ENCODE assay signal across 1 cellular context in the genomic region with DNA sequence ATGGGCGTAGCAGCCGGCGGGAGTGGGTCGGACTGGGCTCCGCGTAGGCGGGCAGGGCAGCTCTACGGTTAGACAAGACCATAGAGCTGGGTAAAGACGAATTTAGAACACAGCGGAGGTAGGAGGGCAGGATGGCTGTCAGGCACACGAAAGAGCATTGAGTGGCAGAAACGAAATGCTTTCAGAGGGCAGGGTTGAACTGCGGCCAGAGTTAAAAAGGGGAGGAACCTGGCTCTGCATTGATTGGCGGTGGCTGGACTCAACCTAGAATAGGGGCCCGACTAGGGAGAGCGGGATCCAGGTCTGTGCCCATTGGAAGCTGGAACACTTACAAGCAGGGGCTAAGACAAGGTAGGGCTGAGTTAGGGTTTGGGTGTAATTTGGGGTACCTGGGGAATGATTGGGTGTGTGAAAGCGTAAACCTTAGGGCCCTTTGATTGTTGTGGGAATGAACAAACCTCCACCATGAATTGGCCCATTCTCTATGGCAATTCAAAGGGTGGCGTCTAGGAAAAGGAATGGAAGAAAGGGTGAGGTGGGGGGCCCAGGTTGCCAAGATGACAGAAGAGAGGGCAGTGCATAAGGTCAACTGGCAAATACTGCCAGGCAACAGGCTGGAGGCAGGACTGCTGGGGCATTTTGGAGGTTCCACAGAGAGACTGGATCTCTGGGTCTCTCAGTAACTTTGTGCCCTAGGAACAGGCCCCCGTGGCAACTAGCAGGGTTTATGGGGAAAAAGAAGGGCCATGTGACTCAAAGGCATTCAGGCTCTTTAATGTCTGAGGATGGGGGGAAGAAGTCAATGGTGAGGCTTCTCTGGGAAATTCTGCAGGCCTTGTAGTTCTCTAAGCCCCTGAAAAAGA.
TF ChIP-seq lines count a peak whose summit lies in the region.

No MANE protein-coding gene starts in this region.

TF ChIP-seq in SK-N-SH, 30 proteins besides CTCF, POLR2A, EP300 and RAD21 (continued from another document):
- no peak for TF ChIP-seq TCF12 (IDR thresholded peaks at IDR 0.05)
- no peak for TF ChIP-seq CHD2 (IDR thresholded peaks at IDR 0.05; ENCODE audit: low read length, partially characterized antibody)
- TF ChIP-seq TAF1 (IDR thresholded peaks at IDR 0.05; ENCODE audit: borderline replicate concordance, low read depth, low read length), result no peak
- TF ChIP-seq MXI1 (IDR thresholded peaks at IDR 0.05; ENCODE audit: low read depth, low read length), result no peak
- TF ChIP-seq REST (IDR thresholded peaks at IDR 0.05; ENCODE audit: low read depth, low read length), result no peak
- TF ChIP-seq RXRA (IDR thresholded peaks at IDR 0.05; ENCODE audit: borderline replicate concordance, low read depth), result no peak
- TF ChIP-seq POLR2AphosphoS5 (IDR thresholded peaks at IDR 0.05; ENCODE audit: low read depth, low read length), result no peak
- no peak for TF ChIP-seq GATA2 (CRISPR knock-in tag; IDR thresholded peaks at IDR 0.05)
- no peak for TF ChIP-seq SIN3A (IDR thresholded peaks at IDR 0.05; ENCODE audit: borderline replicate concordance, low read depth, low read length)
- TF ChIP-seq ZBTB33 (IDR thresholded peaks at IDR 0.05; ENCODE audit: borderline replicate concordance, low read depth), result no peak
- TF ChIP-seq RFX5 (IDR thresholded peaks at IDR 0.05; ENCODE audit: low read length), result no peak
